2 cellular contexts compared by ENCODE assay signal in the genomic region with DNA sequence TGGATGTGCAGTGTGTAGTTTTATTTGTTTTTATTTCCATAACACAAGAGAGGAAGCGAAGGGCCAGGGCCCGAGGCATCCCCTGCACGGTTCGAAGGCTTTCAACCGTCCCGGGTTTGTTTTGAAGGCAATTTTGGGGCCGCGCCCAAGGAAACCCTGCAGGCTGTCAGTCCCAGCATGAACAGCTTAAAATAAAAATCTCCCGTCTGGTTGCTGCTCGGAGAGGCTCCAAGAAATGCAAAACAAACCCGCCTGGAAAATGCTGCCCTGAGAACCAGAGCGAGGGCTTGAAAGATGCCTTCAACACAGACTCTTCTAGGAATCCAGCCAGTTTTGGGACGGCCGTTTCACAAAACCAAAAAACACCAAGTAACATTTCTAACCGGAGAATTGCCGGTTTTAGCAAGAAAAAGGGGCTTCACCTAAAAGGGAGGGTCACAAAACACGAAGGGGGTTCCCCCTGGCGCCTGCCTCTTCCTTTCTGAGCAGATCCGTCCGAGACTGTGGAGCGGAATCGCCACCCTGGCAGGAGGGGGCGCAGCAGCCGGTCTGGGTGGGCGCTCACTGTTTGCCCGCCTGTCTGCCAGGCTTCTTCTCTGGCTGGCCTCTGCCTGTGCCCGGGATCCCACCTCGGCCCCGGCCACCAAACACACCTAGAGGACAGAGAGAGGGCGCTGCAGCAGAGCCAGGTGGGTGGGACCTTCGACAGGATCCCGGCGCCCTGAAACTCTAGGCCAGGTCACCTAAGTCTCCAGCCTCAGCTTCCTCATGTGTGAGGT.
TF ChIP-seq lines count a peak whose summit lies in the region.

No MANE protein-coding gene starts in this region.

TF ChIP-seq in GM12878, 131 proteins besides CTCF, POLR2A, EP300 and RAD21:
- TF ChIP-seq NR2C1 (IDR thresholded peaks at IDR 0.05) (no peak), EGR1 (IDR thresholded peaks at IDR 0.05; ENCODE audit: borderline replicate concordance in 1 of 2, low read depth in 2 of 2, low read length in 2 of 2) (no peak), SMAD5 (IDR thresholded peaks at IDR 0.05; ENCODE audit: low read depth) (no peak), TCF12 (IDR thresholded peaks at IDR 0.05; ENCODE audit: low read depth, low read length) (no peak), TARDBP (IDR thresholded peaks at IDR 0.05; ENCODE audit: borderline replicate concordance) (no peak), SP1 (IDR thresholded peaks at IDR 0.05; ENCODE audit: low read depth, low read length) (no peak), SMAD1 (IDR thresholded peaks at IDR 0.05; ENCODE audit: low read depth, partially characterized antibody) (no peak), PAX5 (IDR thresholded peaks at IDR 0.05; ENCODE audit: borderline replicate concordance, low read depth, low read length) (no peak)
- TF ChIP-seq, protein P1, sequence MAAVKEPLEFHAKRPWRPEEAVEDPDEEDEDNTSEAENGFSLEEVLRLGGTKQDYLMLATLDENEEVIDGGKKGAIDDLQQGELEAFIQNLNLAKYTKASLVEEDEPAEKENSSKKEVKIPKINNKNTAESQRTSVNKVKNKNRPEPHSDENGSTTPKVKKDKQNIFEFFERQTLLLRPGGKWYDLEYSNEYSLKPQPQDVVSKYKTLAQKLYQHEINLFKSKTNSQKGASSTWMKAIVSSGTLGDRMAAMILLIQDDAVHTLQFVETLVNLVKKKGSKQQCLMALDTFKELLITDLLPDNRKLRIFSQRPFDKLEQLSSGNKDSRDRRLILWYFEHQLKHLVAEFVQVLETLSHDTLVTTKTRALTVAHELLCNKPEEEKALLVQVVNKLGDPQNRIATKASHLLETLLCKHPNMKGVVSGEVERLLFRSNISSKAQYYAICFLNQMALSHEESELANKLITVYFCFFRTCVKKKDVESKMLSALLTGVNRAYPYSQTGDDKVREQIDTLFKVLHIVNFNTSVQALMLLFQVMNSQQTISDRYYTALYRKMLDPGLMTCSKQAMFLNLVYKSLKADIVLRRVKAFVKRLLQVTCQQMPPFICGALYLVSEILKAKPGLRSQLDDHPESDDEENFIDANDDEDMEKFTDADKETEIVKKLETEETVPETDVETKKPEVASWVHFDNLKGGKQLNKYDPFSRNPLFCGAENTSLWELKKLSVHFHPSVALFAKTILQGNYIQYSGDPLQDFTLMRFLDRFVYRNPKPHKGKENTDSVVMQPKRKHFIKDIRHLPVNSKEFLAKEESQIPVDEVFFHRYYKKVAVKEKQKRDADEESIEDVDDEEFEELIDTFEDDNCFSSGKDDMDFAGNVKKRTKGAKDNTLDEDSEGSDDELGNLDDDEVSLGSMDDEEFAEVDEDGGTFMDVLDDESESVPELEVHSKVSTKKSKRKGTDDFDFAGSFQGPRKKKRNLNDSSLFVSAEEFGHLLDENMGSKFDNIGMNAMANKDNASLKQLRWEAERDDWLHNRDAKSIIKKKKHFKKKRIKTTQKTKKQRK (IDR thresholded peaks at IDR 0.05; ENCODE audit: low read depth, low read length) = no peak
- TF ChIP-seq, protein P2, sequence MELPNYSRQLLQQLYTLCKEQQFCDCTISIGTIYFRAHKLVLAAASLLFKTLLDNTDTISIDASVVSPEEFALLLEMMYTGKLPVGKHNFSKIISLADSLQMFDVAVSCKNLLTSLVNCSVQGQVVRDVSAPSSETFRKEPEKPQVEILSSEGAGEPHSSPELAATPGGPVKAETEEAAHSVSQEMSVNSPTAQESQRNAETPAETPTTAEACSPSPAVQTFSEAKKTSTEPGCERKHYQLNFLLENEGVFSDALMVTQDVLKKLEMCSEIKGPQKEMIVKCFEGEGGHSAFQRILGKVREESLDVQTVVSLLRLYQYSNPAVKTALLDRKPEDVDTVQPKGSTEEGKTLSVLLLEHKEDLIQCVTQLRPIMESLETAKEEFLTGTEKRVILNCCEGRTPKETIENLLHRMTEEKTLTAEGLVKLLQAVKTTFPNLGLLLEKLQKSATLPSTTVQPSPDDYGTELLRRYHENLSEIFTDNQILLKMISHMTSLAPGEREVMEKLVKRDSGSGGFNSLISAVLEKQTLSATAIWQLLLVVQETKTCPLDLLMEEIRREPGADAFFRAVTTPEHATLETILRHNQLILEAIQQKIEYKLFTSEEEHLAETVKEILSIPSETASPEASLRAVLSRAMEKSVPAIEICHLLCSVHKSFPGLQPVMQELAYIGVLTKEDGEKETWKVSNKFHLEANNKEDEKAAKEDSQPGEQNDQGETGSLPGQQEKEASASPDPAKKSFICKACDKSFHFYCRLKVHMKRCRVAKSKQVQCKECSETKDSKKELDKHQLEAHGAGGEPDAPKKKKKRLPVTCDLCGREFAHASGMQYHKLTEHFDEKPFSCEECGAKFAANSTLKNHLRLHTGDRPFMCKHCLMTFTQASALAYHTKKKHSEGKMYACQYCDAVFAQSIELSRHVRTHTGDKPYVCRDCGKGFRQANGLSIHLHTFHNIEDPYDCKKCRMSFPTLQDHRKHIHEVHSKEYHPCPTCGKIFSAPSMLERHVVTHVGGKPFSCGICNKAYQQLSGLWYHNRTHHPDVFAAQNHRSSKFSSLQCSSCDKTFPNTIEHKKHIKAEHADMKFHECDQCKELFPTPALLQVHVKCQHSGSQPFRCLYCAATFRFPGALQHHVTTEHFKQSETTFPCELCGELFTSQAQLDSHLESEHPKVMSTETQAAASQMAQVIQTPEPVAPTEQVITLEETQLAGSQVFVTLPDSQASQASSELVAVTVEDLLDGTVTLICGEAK (IDR thresholded peaks at IDR 0.05; ENCODE audit: borderline replicate concordance) = no peak

TF ChIP-seq in HEK293T, 16 proteins besides CTCF, POLR2A, EP300 and RAD21:
- TF ChIP-seq ARNT (IDR thresholded peaks at IDR 0.05) = no peak
- no peak for TF ChIP-seq FOXK2 (IDR thresholded peaks at IDR 0.05)
- TF ChIP-seq NFRKB (IDR thresholded peaks at IDR 0.05) = no peak
- no peak for TF ChIP-seq L3MBTL2 (conservative IDR thresholded peaks at IDR 0.05)
- TF ChIP-seq SUZ12 (IDR thresholded peaks at IDR 0.05) = no peak
- no peak for TF ChIP-seq CTBP1 (IDR thresholded peaks at IDR 0.05; ENCODE audit: borderline replicate concordance)
- TF ChIP-seq FOXM1 (IDR thresholded peaks at IDR 0.05; ENCODE audit: borderline replicate concordance) = no peak
- TF ChIP-seq, protein P3, sequence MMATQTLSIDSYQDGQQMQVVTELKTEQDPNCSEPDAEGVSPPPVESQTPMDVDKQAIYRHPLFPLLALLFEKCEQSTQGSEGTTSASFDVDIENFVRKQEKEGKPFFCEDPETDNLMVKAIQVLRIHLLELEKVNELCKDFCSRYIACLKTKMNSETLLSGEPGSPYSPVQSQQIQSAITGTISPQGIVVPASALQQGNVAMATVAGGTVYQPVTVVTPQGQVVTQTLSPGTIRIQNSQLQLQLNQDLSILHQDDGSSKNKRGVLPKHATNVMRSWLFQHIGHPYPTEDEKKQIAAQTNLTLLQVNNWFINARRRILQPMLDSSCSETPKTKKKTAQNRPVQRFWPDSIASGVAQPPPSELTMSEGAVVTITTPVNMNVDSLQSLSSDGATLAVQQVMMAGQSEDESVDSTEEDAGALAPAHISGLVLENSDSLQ (IDR thresholded peaks at IDR 0.05) = no peak
- TF ChIP-seq TARDBP (IDR thresholded peaks at IDR 0.05) = no peak
- no peak for TF ChIP-seq BHLHE40 (IDR thresholded peaks at IDR 0.05; ENCODE audit: borderline replicate concordance)
